17 cellular contexts compared by ENCODE assay signal in the genomic region with DNA sequence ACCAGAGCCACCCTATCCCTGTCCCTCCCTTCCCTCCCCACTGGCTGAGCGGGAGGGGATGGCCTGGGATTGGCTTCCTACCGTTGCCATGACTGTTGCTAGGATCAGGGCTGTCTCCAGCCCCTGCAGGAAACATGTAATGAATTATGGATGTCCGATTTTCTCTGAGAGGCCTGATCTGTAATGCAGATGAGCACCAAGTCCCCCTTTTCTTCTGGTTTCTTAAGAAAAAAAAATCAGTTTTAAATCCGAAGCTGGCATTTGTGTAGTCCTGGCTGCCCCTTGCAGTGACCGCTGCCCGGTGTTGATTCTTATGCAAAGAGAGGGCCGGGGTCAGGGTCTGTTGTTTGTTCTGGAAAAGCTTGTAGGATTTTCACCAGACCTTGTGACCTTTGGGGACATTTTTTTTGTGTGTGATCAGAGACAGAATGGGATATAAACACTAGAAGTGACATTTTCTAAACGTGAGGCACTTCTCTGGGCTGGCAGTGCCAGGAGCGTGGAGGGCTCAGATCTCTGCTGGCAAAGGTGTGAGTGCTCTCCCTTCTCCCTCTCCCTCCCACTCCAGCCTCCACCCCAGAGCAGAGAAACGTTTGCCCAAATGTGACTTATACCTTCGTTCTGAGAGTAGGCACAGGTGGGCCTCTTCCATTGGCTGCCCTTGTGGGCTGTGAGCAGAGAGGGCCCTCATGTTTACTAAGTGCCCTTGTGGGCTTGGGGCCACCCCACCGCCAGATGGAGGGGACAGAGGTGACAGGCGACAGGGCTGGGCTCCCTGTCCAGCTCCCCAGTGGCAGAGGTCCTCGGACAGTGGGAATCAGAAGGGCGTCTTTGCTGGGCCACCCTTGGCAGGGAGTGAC.
A peak's percentile ranks its signal among the peaks of the same experiment; 100 is the strongest.
DNase-seq lines count a peak whose midpoint lies in the region; ATAC-seq and TF ChIP-seq lines count a peak whose summit lies in the region.
"Had no signal": no experiment of that assay in that cellular context is flagged by ENCODE, and none has a peak within 500 bp of the region (broad histone marks: within the 10 kb centered on the region; RNA-seq: fewer than 3 reads in every experiment).

No MANE protein-coding gene starts in this region.

- H3K9me3 ChIP-seq in endodermal cell (ENCODE audit: control insufficient read depth, low read length), result no peaks in the 10 kb centered on the region
- H3K9me3 ChIP-seq in neural cell (ENCODE audit: low read length), result no peaks in the 10 kb centered on the region

- peak; percentile 60 for TF ChIP-seq EP300 in neural cell (conservative IDR thresholded peaks at IDR 0.05; ENCODE audit: poor library complexity, severe bottlenecking)

- peak overlapping the region; percentile 27 for H2AFZ ChIP-seq in neural cell (ENCODE audit: low read depth, low read length)

- H4K20me1 ChIP-seq in neural cell (ENCODE audit: insufficient read depth), result no peaks in the 10 kb centered on the region

- H3K9me2 ChIP-seq in neural cell (ENCODE audit: insufficient read depth, low read length), result no peaks in the 10 kb centered on the region

- no peak overlapping the region for H3K27ac Mint-ChIP-seq in stimulated activated naive CD8-positive, alpha-beta T cell treated with anti-CD3 and anti-CD28 coated beads, Interleukin-15, amount 100 ng/mL, for 72 hours
- peak overlapping the region; percentile 52 for H3K27ac Mint-ChIP-seq in endodermal cell
- H3K27ac Mint-ChIP-seq: activated T-cell treated with anti-CD3 and anti-CD28 coated beads, Interleukin-2, amount 50 U/mL, for 72 hours; B cell had no signal

- H3K4me3 Mint-ChIP-seq in stimulated activated naive CD8-positive, alpha-beta T cell treated with anti-CD3 and anti-CD28 coated beads, Interleukin-15, amount 100 ng/mL, for 72 hours, result no peak overlapping the region
- no peak overlapping the region for H3K4me3 Mint-ChIP-seq in endodermal cell
- H3K4me3 Mint-ChIP-seq: activated T-cell treated with anti-CD3 and anti-CD28 coated beads, Interleukin-2, amount 50 U/mL, for 72 hours; B cell; central memory CD8-positive, alpha-beta T cell had no signal

- H3K4me2 ChIP-seq in neural cell (ENCODE audit: low read length), result peak overlapping the region; percentile 67

- TF ChIP-seq RAD21 in neural cell (conservative IDR thresholded peaks at IDR 0.05), result peak; percentile 9

- no peak overlapping the region for H3K9ac ChIP-seq in endodermal cell (ENCODE audit: extremely low read depth, low read length, poor library complexity, severe bottlenecking)
- H3K9ac ChIP-seq in neural cell (ENCODE audit: low read length), result peak overlapping the region; percentile 69

- no peaks in the 10 kb centered on the region for H3K36me3 Mint-ChIP-seq in endodermal cell (ENCODE audit: low read depth)

- H3K79me2 ChIP-seq in neural cell (replicated peaks; ENCODE audit: insufficient read depth, low read length), result no peaks in the 10 kb centered on the region

- no peak overlapping the region for H3K4me3 ChIP-seq in endodermal cell (ENCODE audit: low read length)
- peak overlapping the region; percentile 51 for H3K4me3 ChIP-seq in neural cell (ENCODE audit: low read length)

- H3K27ac ChIP-seq in endodermal cell (ENCODE audit: low read depth, low read length), result no peak overlapping the region
- peak overlapping the region; percentile 95 for H3K27ac ChIP-seq in neural cell (ENCODE audit: low read length)

- no peaks in the 10 kb centered on the region for H3K4me1 ChIP-seq in endodermal cell (ENCODE audit: control insufficient read depth, insufficient read depth, low read length)

- H3K27me3 Mint-ChIP-seq in stimulated activated naive CD8-positive, alpha-beta T cell treated with anti-CD3 and anti-CD28 coated beads, Interleukin-15, amount 100 ng/mL, for 72 hours, result peaks cover 9% of the 10 kb centered on the region
- H3K27me3 Mint-ChIP-seq in endodermal cell (ENCODE audit: insufficient read depth), result peaks cover 3% of the 10 kb centered on the region

- TF ChIP-seq CTCF in endodermal cell (conservative IDR thresholded peaks at IDR 0.05) (no peak), neural cell (IDR thresholded peaks at IDR 0.05; ENCODE audit: poor library complexity, severe bottlenecking) (no peak)

- peak; percentile 28 for ATAC-seq in stimulated activated naive CD8-positive, alpha-beta T cell treated with anti-CD3 and anti-CD28 coated beads, Interleukin-15, Interleukin-2, amounts not matched to agents 100 U/mL and 50 U/mL, for 24 hours
- ATAC-seq in stimulated activated naive CD8-positive, alpha-beta T cell treated with anti-CD3 and anti-CD28 coated beads, Interleukin-15, amount 100 ng/mL, for 72 hours, result no peak
- ATAC-seq: activated T-cell treated with anti-CD3 and anti-CD28 coated beads, Interleukin-2, amount 50 U/mL, for 72 hours; sciatic nerve had no signal

- no peaks in the 10 kb centered on the region for H3K36me3 ChIP-seq in endodermal cell (ENCODE audit: control insufficient read depth, insufficient read depth, low read length)
- no peaks in the 10 kb centered on the region for H3K36me3 ChIP-seq in neural cell (ENCODE audit: insufficient read depth, low read length)

- H3F3A ChIP-seq in neural cell (ENCODE audit: insufficient read depth, low read length, poor library complexity, severe bottlenecking), result no peaks in the 10 kb centered on the region

- H3K9me3 Mint-ChIP-seq in stimulated activated naive CD8-positive, alpha-beta T cell treated with anti-CD3 and anti-CD28 coated beads, Interleukin-15, amount 100 ng/mL, for 72 hours, result no peaks in the 10 kb centered on the region
- no peaks in the 10 kb centered on the region for H3K9me3 Mint-ChIP-seq in endodermal cell
- H3K9me3 Mint-ChIP-seq: activated T-cell treated with anti-CD3 and anti-CD28 coated beads, Interleukin-2, amount 50 U/mL, for 72 hours; central memory CD8-positive, alpha-beta T cell; nephron had no signal

- H3K4me1 Mint-ChIP-seq in stimulated activated naive CD8-positive, alpha-beta T cell treated with anti-CD3 and anti-CD28 coated beads, Interleukin-15, amount 100 ng/mL, for 72 hours, result peaks cover 23% of the 10 kb centered on the region
- H3K4me1 Mint-ChIP-seq in endodermal cell, result no peaks in the 10 kb centered on the region
- H3K4me1 Mint-ChIP-seq: B cell had no signal

- DNase-seq in stimulated activated naive CD8-positive, alpha-beta T cell treated with anti-CD3 and anti-CD28 coated beads, Interleukin-15, Interleukin-2, amounts not matched to agents 100 U/mL and 50 U/mL, for 24 hours, result no peak
- DNase-seq in stimulated activated naive CD8-positive, alpha-beta T cell treated with anti-CD3 and anti-CD28 coated beads, Interleukin-15, amount 100 ng/mL, for 72 hours, result no peak
- DNase-seq in endodermal cell (no peak), NCI-H1694 treated with DMSO at 0.1 percent for 48 hours (lab: John Stamatoyannopoulos, UW) (no peak), EL (no peak), NAMALWA (ENCODE audit: low spot score) (no peak)
- DNase-seq: activated T-cell treated with anti-CD3 and anti-CD28 coated beads, Interleukin-2, amount 50 U/mL, for 72 hours; Kasumi-1; NCI-H1436; SIG-M5; stimulated activated CD4-positive, alpha-beta T cell treated with anti-CD3 and anti-CD28 coated beads, Interleukin-2, amount 100 ng/mL, for 24 hours; T1000 had no signal

- H3K27me3 ChIP-seq in endodermal cell (ENCODE audit: control insufficient read depth, insufficient read depth, low read length, poor library complexity, severe bottlenecking) (no peaks in the 10 kb centered on the region), neural cell (ENCODE audit: insufficient read depth, low read depth, low read length) (no peaks in the 10 kb centered on the region)

- 66 to 67% methylated on average over 11 to 15 of the region's 15 CpGs for WGBS in endodermal cell (ENCODE audit: insufficient coverage in 1 of 2, insufficient read length in 1 of 2), 2 experiments

TF ChIP-seq in neural cell, 6 proteins besides CTCF, POLR2A, EP300 and RAD21:
- TF ChIP-seq MXI1 (conservative IDR thresholded peaks at IDR 0.05; ENCODE audit: poor library complexity, severe bottlenecking) (peak; percentile 65), TAF1 (IDR thresholded peaks at IDR 0.05; ENCODE audit: low read depth) (no peak), EZH2 (IDR thresholded peaks at IDR 0.05; ENCODE audit: borderline replicate concordance, insufficient read depth, low read length, poor library complexity, severe bottlenecking) (no peak), POLR2AphosphoS5 (IDR thresholded peaks at IDR 0.05) (peak; percentile 31), SMC3 (conservative IDR thresholded peaks at IDR 0.05; ENCODE audit: poor library complexity) (peak; percentile 9)
- TF ChIP-seq, protein P1, sequence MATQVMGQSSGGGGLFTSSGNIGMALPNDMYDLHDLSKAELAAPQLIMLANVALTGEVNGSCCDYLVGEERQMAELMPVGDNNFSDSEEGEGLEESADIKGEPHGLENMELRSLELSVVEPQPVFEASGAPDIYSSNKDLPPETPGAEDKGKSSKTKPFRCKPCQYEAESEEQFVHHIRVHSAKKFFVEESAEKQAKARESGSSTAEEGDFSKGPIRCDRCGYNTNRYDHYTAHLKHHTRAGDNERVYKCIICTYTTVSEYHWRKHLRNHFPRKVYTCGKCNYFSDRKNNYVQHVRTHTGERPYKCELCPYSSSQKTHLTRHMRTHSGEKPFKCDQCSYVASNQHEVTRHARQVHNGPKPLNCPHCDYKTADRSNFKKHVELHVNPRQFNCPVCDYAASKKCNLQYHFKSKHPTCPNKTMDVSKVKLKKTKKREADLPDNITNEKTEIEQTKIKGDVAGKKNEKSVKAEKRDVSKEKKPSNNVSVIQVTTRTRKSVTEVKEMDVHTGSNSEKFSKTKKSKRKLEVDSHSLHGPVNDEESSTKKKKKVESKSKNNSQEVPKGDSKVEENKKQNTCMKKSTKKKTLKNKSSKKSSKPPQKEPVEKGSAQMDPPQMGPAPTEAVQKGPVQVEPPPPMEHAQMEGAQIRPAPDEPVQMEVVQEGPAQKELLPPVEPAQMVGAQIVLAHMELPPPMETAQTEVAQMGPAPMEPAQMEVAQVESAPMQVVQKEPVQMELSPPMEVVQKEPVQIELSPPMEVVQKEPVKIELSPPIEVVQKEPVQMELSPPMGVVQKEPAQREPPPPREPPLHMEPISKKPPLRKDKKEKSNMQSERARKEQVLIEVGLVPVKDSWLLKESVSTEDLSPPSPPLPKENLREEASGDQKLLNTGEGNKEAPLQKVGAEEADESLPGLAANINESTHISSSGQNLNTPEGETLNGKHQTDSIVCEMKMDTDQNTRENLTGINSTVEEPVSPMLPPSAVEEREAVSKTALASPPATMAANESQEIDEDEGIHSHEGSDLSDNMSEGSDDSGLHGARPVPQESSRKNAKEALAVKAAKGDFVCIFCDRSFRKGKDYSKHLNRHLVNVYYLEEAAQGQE (IDR thresholded peaks at IDR 0.05; ENCODE audit: borderline replicate concordance), result peak; percentile 77
